In genomic region chr5:1801061-1801953, GRCh38 we compare ENCODE assay signal across 8 cellular contexts. TPM values are rescaled to one million over a fixed set of nuclear protein-coding genes. Genes with fewer than 3 reads are reported as not detected.
DNase-seq lines count a peak whose midpoint lies in the region; ATAC-seq and TF ChIP-seq lines count a peak whose summit lies in the region.

Gene NDUFS6 (plus strand): TSS chr5:1801407. CDS start chr5:1801418, 11 bp downstream.

- no peak for TF ChIP-seq CTCF in fibroblast of the aortic adventitia (IDR thresholded peaks at IDR 0.05; ENCODE audit: insufficient read depth, low read length)
- TF ChIP-seq CTCF in nephron (IDR thresholded peaks at IDR 0.05; ENCODE audit: unreplicated experiment in 3 of 3) = no peak

- no peaks in the 10 kb centered on the region for H3K9me3 Mint-ChIP-seq in nephron

- ATAC-seq in GM21576 (IDR thresholded peaks at IDR 0.05; ENCODE audit: unreplicated experiment) = peak; percentile 58
- ATAC-seq in stimulated activated naive CD8-positive, alpha-beta T cell treated with anti-CD3 and anti-CD28 coated beads, Interleukin-15, Interleukin-2, amounts not matched to agents 100 U/mL and 50 U/mL, for 24 hours = peak; percentile 60

- H3K27ac Mint-ChIP-seq in nephron = peak within 1 kb of the TSS; percentile 95 to 100 (median 100)

- H3K4me1 Mint-ChIP-seq in nephron = peaks cover 34% of the 10 kb centered on the region

- H3K36me3 Mint-ChIP-seq in nephron (ENCODE audit: low read depth) = peaks cover 49% of the 10 kb centered on the region

- no peaks in the 10 kb centered on the region for H3K27me3 Mint-ChIP-seq in nephron (ENCODE audit: low read depth)

- H3K4me3 ChIP-seq in Jurkat, Clone E6-1 (ENCODE audit: low read length) = peak within 1 kb of the TSS; percentile 97
- H3K4me3 ChIP-seq in fibroblast of the aortic adventitia (ENCODE audit: low read depth, low read length) = peak within 1 kb of the TSS; percentile 92

- DNase-seq in DMS53 (lab: John Stamatoyannopoulos, UW) (peak; percentile 89), RPMI7951 (ENCODE audit: low read depth) (peak; percentile 58), fibroblast of the aortic adventitia (ENCODE audit: low read depth) (peak; percentile 65)
- DNase-seq in Jurkat, Clone E6-1 (ENCODE audit: low read depth, low spot score) = peak; percentile 69
- peak; percentile 73 for DNase-seq in activated T-helper 9 cell treated with anti-CD3 and anti-CD28 coated beads, Interleukin-2, amount 50 U/mL, for 16 hours (ENCODE audit: low read depth)
- peak; percentile 89 for DNase-seq in stimulated activated naive CD8-positive, alpha-beta T cell treated with anti-CD3 and anti-CD28 coated beads, Interleukin-15, Interleukin-2, amounts not matched to agents 100 U/mL and 50 U/mL, for 24 hours

- H3K4me3 Mint-ChIP-seq in nephron = peak within 1 kb of the TSS; percentile 99 to 100 (median 99)

RNA-seq across cellular contexts. Expression of gene NDUFS6, which starts in this region (rescaled TPM):
- polyA plus RNA-seq in Jurkat, Clone E6-1 (2012; ENCODE audit: insufficient read depth, insufficient read length) = 392 TPM
- total RNA-seq in RPMI7951 (2014; rRNA removed; shearing (Covaris generic)) = 38.3 and 79.5 TPM in 2 replicates
- total RNA-seq in fibroblast of the aortic adventitia (ENCODE audit: low replicate concordance) = 30.9 and 39.0 TPM in 2 replicates

Comparison
In these comparisons a context has a peak if more than half of its experiments do, and no peak if none do; other contexts are left out.
1. Peak in every context shown above with its lines: DNase-seq, ATAC-seq and H3K4me3 ChIP-seq.